Comparison of ENCODE assay signal across 23 cellular contexts in genomic region chr5:51810592-51810991, GRCh38.
DNase-seq lines count a peak whose midpoint lies in the region; ATAC-seq lines count a peak whose summit lies in the region.
"Had no signal": no experiment of that assay in that cellular context is flagged by ENCODE, and none has a peak within 500 bp of the region (broad histone marks: within the 10 kb centered on the region; RNA-seq: fewer than 3 reads in every experiment).

No MANE protein-coding gene starts in this region.

- DNase-seq in Caki2 (ENCODE audit: low read depth) (peak; percentile 13), M059J (ENCODE audit: low read depth) (peak; percentile 7), SW480 (ENCODE audit: low spot score) (peak; percentile 5), glomerular visceral epithelial cell (ENCODE audit: extremely low spot score) (peak; percentile 48), SIG-M5 (lab: John Stamatoyannopoulos, UW) (no peak), NCI-H510A (lab: John Stamatoyannopoulos, UW) (no peak)
- no peak for DNase-seq in activated naive CD4-positive, alpha-beta T cell treated with anti-CD3 and anti-CD28 coated beads, Interleukin-2, amount 50 U/mL, for 72 hours (ENCODE audit: low spot score in 2 of 2)
- no peak for DNase-seq in stimulated activated CD4-positive, alpha-beta T cell treated with anti-CD3 and anti-CD28 coated beads, Interleukin-15, amount 100 ng/mL, for 24 hours
- DNase-seq: activated CD4-positive, alpha-beta memory T cell treated with anti-CD3 and anti-CD28 coated beads for 36 hours; amniotic stem cell; caudate nucleus; erythroblast; gastrocnemius medialis; left ventricle myocardium superior; MV-4-11; NCI-H187; NCI-H2227 treated with DMSO at 0.1 percent for 48 hours; SHP77; stimulated activated naive CD4-positive, alpha-beta T cell; WERI-Rb-1 had no signal

- H3K36me3 Mint-ChIP-seq in activated naive CD4-positive, alpha-beta T cell treated with anti-CD3 and anti-CD28 coated beads, Interleukin-2, amount 50 U/mL, for 72 hours: peaks cover 0 to 6% of the 10 kb centered on the region in 2 donors
- H3K36me3 Mint-ChIP-seq: activated CD4-positive, alpha-beta memory T cell treated with anti-CD3 and anti-CD28 coated beads for 36 hours had no signal

- in situ Hi-C loops in Caki2 (cut with HindIII; ENCODE audit: low pct_unique_long_range_greater_than_20kb, low sequenced_read_pairs): no loop called here

- no peak overlapping the region for H3K27ac Mint-ChIP-seq in activated naive CD4-positive, alpha-beta T cell treated with anti-CD3 and anti-CD28 coated beads, Interleukin-2, amount 50 U/mL, for 72 hours
- H3K27ac Mint-ChIP-seq: activated CD4-positive, alpha-beta memory T cell treated with anti-CD3 and anti-CD28 coated beads for 36 hours; progenitor cell of endocrine pancreas; T-helper 1 cell treated with Interleukin-12 subunit alpha and Interleukin-12 subunit beta and Interleukin-4 antibody, amounts not matched to agents 30 μg/mL and 1 μg/mL, for 36 hours had no signal

- no peak for ATAC-seq in activated naive CD4-positive, alpha-beta T cell treated with anti-CD3 and anti-CD28 coated beads, Interleukin-2, amount 50 U/mL, for 72 hours
- ATAC-seq: A549, gastrocnemius medialis, left ventricle myocardium superior had no signal

- H3K9me3 Mint-ChIP-seq in activated naive CD4-positive, alpha-beta T cell treated with anti-CD3 and anti-CD28 coated beads, Interleukin-2, amount 50 U/mL, for 72 hours: peaks cover 0 to 10% of the 10 kb centered on the region in 2 donors
- H3K9me3 Mint-ChIP-seq: T-helper 1 cell treated with Interleukin-12 subunit alpha and Interleukin-12 subunit beta and Interleukin-4 antibody, amounts not matched to agents 30 μg/mL and 1 μg/mL, for 36 hours had no signal

Comparison
In these comparisons a context has a peak if more than half of its experiments do, and no peak if none do; other contexts are left out.
1. DNase-seq: peak in Caki2 (single experiment), M059J (single experiment), SW480 (single experiment) and glomerular visceral epithelial cell (single experiment); none in activated naive CD4-positive, alpha-beta T cell treated with anti-CD3 and anti-CD28 coated beads, Interleukin-2, amount 50 U/mL, for 72 hours (0 of 2), stimulated activated CD4-positive, alpha-beta T cell treated with anti-CD3 and anti-CD28 coated beads, Interleukin-15, amount 100 ng/mL, for 24 hours (single experiment), SIG-M5 (single experiment) and NCI-H510A (single experiment).